In genomic region chr22:22520020-22520656, GRCh38 we compare ENCODE assay signal across 12 cellular contexts. TPM values are rescaled to one million over a fixed set of nuclear protein-coding genes. Genes with fewer than 3 reads are reported as not detected.
DNase-seq lines count a peak whose midpoint lies in the region; ATAC-seq and TF ChIP-seq lines count a peak whose summit lies in the region.
"Had no signal": no experiment of that assay in that cellular context is flagged by ENCODE, and none has a peak within 500 bp of the region (broad histone marks: within the 10 kb centered on the region; RNA-seq: fewer than 3 reads in every experiment).

TSS of gene ZNF280A (minus strand) at chr22:22520270. CDS start at chr22:22515630, 4,640 bp downstream.

- H3K27me3 ChIP-seq in mammary epithelial cell (ENCODE audit: insufficient read depth, low read length), result no peaks in the 10 kb centered on the region

- POLR2A ChIA-PET in MCF 10A (lab: Yijun Ruan, JAX), result interaction anchor here (0.6 kb wide), 1 partner anchor 8 kb away, joined by 3 read pairs; no protein-coding TSS in a partner anchor

- no peaks in the 10 kb centered on the region for H3K4me1 Mint-ChIP-seq in MCF 10A (ENCODE audit: insufficient read depth, unreplicated experiment)
- no peaks in the 10 kb centered on the region for H3K4me1 Mint-ChIP-seq in T-helper 2 cell treated with Interferon-gamma antibody and Interleukin-4, amounts not matched to agents 5 μg/mL and 100 μg/mL, for 36 hours (ENCODE audit: low read depth)

- peaks cover 2% of the 10 kb centered on the region for H3K9me3 ChIP-seq in mammary epithelial cell (replicated peaks; ENCODE audit: insufficient read depth, low read length)

- H2AFZ ChIP-seq in mammary epithelial cell (ENCODE audit: low read depth, low read length), result no peak within 1 kb of the TSS

- H3K79me2 ChIP-seq in mammary epithelial cell (ENCODE audit: insufficient read depth, low read length), result no peaks in the 10 kb centered on the region

- no peaks in the 10 kb centered on the region for H3K4me1 ChIP-seq in mammary epithelial cell (ENCODE audit: insufficient read depth, low read length)

- no peaks in the 10 kb centered on the region for H3K9me3 Mint-ChIP-seq in MCF 10A (ENCODE audit: unreplicated experiment)
- H3K9me3 Mint-ChIP-seq in T-helper 2 cell treated with Interferon-gamma antibody and Interleukin-4, amounts not matched to agents 5 μg/mL and 100 μg/mL, for 36 hours, result no peaks in the 10 kb centered on the region
- H3K9me3 Mint-ChIP-seq: type B pancreatic cell had no signal

- in situ Hi-C loops in mammary epithelial cell (cut with MboI; ENCODE audit: low sequenced_read_pairs in 2 of 2), result no loop called here

- H3K9ac ChIP-seq in mammary epithelial cell (ENCODE audit: insufficient read depth, low read length), result no peak within 1 kb of the TSS

- H3K4me3 Mint-ChIP-seq in MCF 10A (ENCODE audit: unreplicated experiment), result no peak within 1 kb of the TSS
- H3K4me3 Mint-ChIP-seq in T-helper 2 cell treated with Interferon-gamma antibody and Interleukin-4, amounts not matched to agents 5 μg/mL and 100 μg/mL, for 36 hours, result no peak within 1 kb of the TSS
- H3K4me3 Mint-ChIP-seq: type B pancreatic cell had no signal

- intact Hi-C loops in MCF 10A (cut with micrococcal nuclease), result no loop called here
- intact Hi-C loops in mammary epithelial cell (cut with micrococcal nuclease), result no loop called here

- ATAC-seq in GM19397 (IDR thresholded peaks at IDR 0.05; ENCODE audit: unreplicated experiment), result no peak
- no peak for ATAC-seq in HG03378 (IDR thresholded peaks at IDR 0.05; ENCODE audit: unreplicated experiment)

- WGBS in mammary epithelial cell (ENCODE audit: low coverage, missing lambda C conversion rate), result 80% methylated on average over 11 of the region's 12 CpGs

- TF ChIP-seq CTCF in MCF 10A (IDR thresholded peaks at IDR 0.05; ENCODE audit: unreplicated experiment), result no peak
- TF ChIP-seq CTCF in mammary epithelial cell (conservative IDR thresholded peaks at IDR 0.05 in 1 of 2, IDR thresholded peaks at IDR 0.05 in 1 of 2; ENCODE audit: extremely low read depth in 1 of 2, insufficient read depth in 1 of 2, low read depth in 1 of 2, low read length in 2 of 2), result no peak
- TF ChIP-seq CTCF in epithelial cell of esophagus (IDR thresholded peaks at IDR 0.05; ENCODE audit: insufficient read depth, low read depth, low read length, missing control alignments), result peak; percentile 5

- CTCF ChIA-PET in MCF 10A (lab: Yijun Ruan, JAX), result interaction anchor here (0.5 to 0.6 kb wide), 3 partner anchors 59 to 439 kb away, joined by 3 to 6 read pairs (median 3); no protein-coding TSS in a partner anchor
- CTCF ChIA-PET in mammary epithelial cell (lab: Charles Lee; ENCODE audit: low non-redundant PET), result no interaction called here

- H3K36me3 ChIP-seq in mammary epithelial cell (ENCODE audit: insufficient read depth, low read length), result no peaks in the 10 kb centered on the region

- peaks cover 32% of the 10 kb centered on the region for H3K27me3 Mint-ChIP-seq in MCF 10A (ENCODE audit: insufficient read depth, unreplicated experiment)
- peaks cover 12% of the 10 kb centered on the region for H3K27me3 Mint-ChIP-seq in T-helper 2 cell treated with Interferon-gamma antibody and Interleukin-4, amounts not matched to agents 5 μg/mL and 100 μg/mL, for 36 hours (ENCODE audit: low read depth)

- DNase-seq in MCF 10A (ENCODE audit: unreplicated experiment) (peak; percentile 1), mammary epithelial cell (no peak), NCI-H510A (lab: John Stamatoyannopoulos, UW) (peak; percentile 31), epithelial cell of esophagus (ENCODE audit: low read depth) (no peak), stromal cell of bone marrow (ENCODE audit: low read depth) (peak; percentile 17)
- no peak for DNase-seq in T-helper 2 cell treated with Interferon-gamma antibody and Interleukin-4, amounts not matched to agents 5 μg/mL and 100 μg/mL, for 36 hours (ENCODE audit: low spot score)
- DNase-seq: Kasumi-1 had no signal

- no peak within 1 kb of the TSS for H3K4me3 ChIP-seq in mammary epithelial cell (replicated peaks in 1 of 3; ENCODE audit: insufficient read depth in 1 of 3, low read depth in 2 of 3, low read length in 3 of 3)
- H3K4me3 ChIP-seq in epithelial cell of esophagus (ENCODE audit: low read length), result no peak within 1 kb of the TSS

- no peak within 1 kb of the TSS for H3K27ac Mint-ChIP-seq in MCF 10A (ENCODE audit: low read depth, unreplicated experiment)
- H3K27ac Mint-ChIP-seq in T-helper 2 cell treated with Interferon-gamma antibody and Interleukin-4, amounts not matched to agents 5 μg/mL and 100 μg/mL, for 36 hours, result no peak within 1 kb of the TSS
- H3K27ac Mint-ChIP-seq: type B pancreatic cell had no signal

- no peaks in the 10 kb centered on the region for H3K36me3 Mint-ChIP-seq in MCF 10A (ENCODE audit: insufficient read depth, unreplicated experiment)
- H3K36me3 Mint-ChIP-seq in T-helper 2 cell treated with Interferon-gamma antibody and Interleukin-4, amounts not matched to agents 5 μg/mL and 100 μg/mL, for 36 hours (ENCODE audit: low read depth), result no peaks in the 10 kb centered on the region
- H3K36me3 Mint-ChIP-seq: type B pancreatic cell had no signal

- no peak within 1 kb of the TSS for H3K27ac ChIP-seq in mammary epithelial cell (ENCODE audit: insufficient read depth, low read depth, low read length)

- BruUV-seq in MCF 10A (replicated peaks; lab: Mats Ljungman, UMichigan), result no TSS peak
- no TSS peak for BruUV-seq in mammary epithelial cell (replicated peaks; lab: Mats Ljungman, UMichigan)

- H3K4me2 ChIP-seq in mammary epithelial cell (ENCODE audit: insufficient read depth, low read depth, low read length), result no peak within 1 kb of the TSS

- dilution Hi-C loops in mammary epithelial cell (cut with HindIII; ENCODE audit: low sequenced_read_pairs), result no loop called here

- no peaks in the 10 kb centered on the region for H4K20me1 ChIP-seq in mammary epithelial cell (ENCODE audit: insufficient read depth, low read length)

RNA-seq across cellular contexts. Expression of gene ZNF280A, which starts in this region (rescaled TPM):
- total RNA-seq in MCF 10A (2022), result not detected in 2 replicates
- total RNA-seq in mammary epithelial cell, result not detected
- not detected for polyA plus RNA-seq in mammary epithelial cell
- polyA minus RNA-seq in mammary epithelial cell, result not detected
- total RNA-seq: fibroblast of lung; T-helper 2 cell treated with Interferon-gamma antibody and Interleukin-4, amounts not matched to agents 100 ng/mL and 5 ng/mL, for 36 hours had no signal
- polyA plus RNA-seq: fibroblast of lung had no signal

Comparison
In these comparisons a context has a peak if more than half of its experiments do, and no peak if none do; other contexts are left out.
1. Peak in DNase-seq in MCF 10A; RNA of the gene not detected or under 1 TPM.
2. DNase-seq: peak in NCI-H510A (single experiment) and stromal cell of bone marrow (single experiment); none in mammary epithelial cell (single experiment), epithelial cell of esophagus (single experiment) and T-helper 2 cell treated with Interferon-gamma antibody and Interleukin-4, amounts not matched to agents 5 μg/mL and 100 μg/mL, for 36 hours (single experiment).